25 cellular contexts compared by ENCODE assay signal in the genomic region with DNA sequence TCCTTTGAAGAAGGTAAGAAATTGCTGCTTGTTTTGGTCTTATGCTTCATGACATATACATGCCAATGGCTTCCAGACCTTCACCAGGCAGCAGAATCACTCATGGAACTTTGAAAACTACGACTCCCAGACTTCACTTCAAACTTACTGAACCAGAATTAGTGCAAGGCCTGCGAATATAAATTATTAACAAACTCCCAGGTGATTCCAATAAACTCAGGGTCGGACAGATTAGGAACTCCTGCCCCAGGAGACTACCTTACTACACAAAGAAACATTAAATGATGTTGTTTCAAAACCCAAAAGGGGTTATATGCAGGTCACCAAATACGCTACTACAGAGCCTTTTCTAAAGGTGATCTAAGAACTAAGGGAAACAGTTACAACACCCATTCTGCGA.
"Had no signal": no experiment of that assay in that cellular context is flagged by ENCODE, and none has a peak within 500 bp of the region (broad histone marks: within the 10 kb centered on the region; RNA-seq: fewer than 3 reads in every experiment).

No MANE protein-coding gene starts in this region.

- H3K27me3 ChIP-seq: gastrocnemius medialis, heart left ventricle, hepatocyte, right atrium auricular region, sigmoid colon, stomach, transverse colon, upper lobe of right lung, uterus had no signal

- H3K27me3 Mint-ChIP-seq: naive B cell; natural killer cell treated with Interleukin-12 subunit alpha and Interleukin-12 subunit beta and Interleukin-15 and Interleukin-18, amount 100 ng/mL, for 72 hours had no signal

- H3K4me3 ChIP-seq: gastrocnemius medialis, heart left ventricle, hepatocyte, mucosa of descending colon, prostate gland, right atrium auricular region, sigmoid colon, stomach, thoracic aorta, transverse colon, upper lobe of right lung, uterus had no signal

- H3K4me3 Mint-ChIP-seq: mesothelial cell of epicardium; naive B cell; natural killer cell treated with Interleukin-12 subunit alpha and Interleukin-12 subunit beta and Interleukin-15 and Interleukin-18, amount 100 ng/mL, for 72 hours; neural crest cell; stimulated activated effector memory CD8-positive, alpha-beta T cell treated with anti-CD3 and anti-CD28 coated beads, Interleukin-12 subunit alpha, Interleukin-12 subunit beta, amount 100 ng/mL, for 72 hours had no signal

- H3K9me3 Mint-ChIP-seq: mesothelial cell of epicardium; naive B cell; natural killer cell treated with Interleukin-12 subunit alpha and Interleukin-12 subunit beta and Interleukin-15 and Interleukin-18, amount 100 ng/mL, for 72 hours; neural crest cell; stimulated activated effector memory CD8-positive, alpha-beta T cell treated with anti-CD3 and anti-CD28 coated beads, Interleukin-12 subunit alpha, Interleukin-12 subunit beta, amount 100 ng/mL, for 72 hours had no signal

- H3K27ac Mint-ChIP-seq: mesothelial cell of epicardium; natural killer cell treated with Interleukin-12 subunit alpha and Interleukin-12 subunit beta and Interleukin-15 and Interleukin-18, amount 100 ng/mL, for 72 hours; stimulated activated effector memory CD8-positive, alpha-beta T cell treated with anti-CD3 and anti-CD28 coated beads, Interleukin-12 subunit alpha, Interleukin-12 subunit beta, amount 100 ng/mL, for 72 hours had no signal

- DNase-seq: cerebellar nuclear complex; cortex of kidney; effector CD4-positive, alpha-beta T cell; gastrocnemius medialis; heart left ventricle; left colon; mesenchymal stem cell; mucosa of descending colon; naive B cell; stimulated activated CD4-positive, alpha-beta T cell treated with anti-CD3 and anti-CD28 coated beads, Interleukin-2, amount 100 ng/mL, for 24 hours; stimulated activated CD4-positive, alpha-beta T cell treated with anti-CD3 and anti-CD28 coated beads, Interleukin-4, amount 100 ng/mL, for 24 hours; stimulated activated naive CD4-positive, alpha-beta T cell treated with Interleukin-2 at 50 U/mL for 16 hours; stomach; transverse colon; upper lobe of right lung; uterus had no signal

- H3K4me2 ChIP-seq: hepatocyte had no signal

- H3K27ac ChIP-seq: gastrocnemius medialis, heart left ventricle, hepatocyte, prostate gland, right atrium auricular region, sigmoid colon, stomach, thoracic aorta, transverse colon, uterus had no signal

- H3K36me3 ChIP-seq: uterus had no signal

- H3K4me1 ChIP-seq: gastrocnemius medialis, uterus had no signal

- H3K4me1 Mint-ChIP-seq: stimulated activated effector memory CD8-positive, alpha-beta T cell treated with anti-CD3 and anti-CD28 coated beads, Interleukin-12 subunit alpha, Interleukin-12 subunit beta, amount 100 ng/mL, for 72 hours had no signal

- ATAC-seq: gastrocnemius medialis; heart left ventricle; left colon; mucosa of descending colon; natural killer cell treated with Interleukin-12 subunit alpha and Interleukin-12 subunit beta and Interleukin-15 and Interleukin-18, amount 100 ng/mL, for 72 hours; stimulated activated effector memory CD8-positive, alpha-beta T cell treated with anti-CD3 and anti-CD28 coated beads, Interleukin-12 subunit alpha, Interleukin-12 subunit beta, amount 100 ng/mL, for 72 hours; upper lobe of right lung had no signal

- H3K9me3 ChIP-seq: gastrocnemius medialis, heart left ventricle, mucosa of descending colon, prostate gland, right atrium auricular region, sigmoid colon, stomach, thoracic aorta, transverse colon, upper lobe of right lung, uterus had no signal
